In the genomic region with DNA sequence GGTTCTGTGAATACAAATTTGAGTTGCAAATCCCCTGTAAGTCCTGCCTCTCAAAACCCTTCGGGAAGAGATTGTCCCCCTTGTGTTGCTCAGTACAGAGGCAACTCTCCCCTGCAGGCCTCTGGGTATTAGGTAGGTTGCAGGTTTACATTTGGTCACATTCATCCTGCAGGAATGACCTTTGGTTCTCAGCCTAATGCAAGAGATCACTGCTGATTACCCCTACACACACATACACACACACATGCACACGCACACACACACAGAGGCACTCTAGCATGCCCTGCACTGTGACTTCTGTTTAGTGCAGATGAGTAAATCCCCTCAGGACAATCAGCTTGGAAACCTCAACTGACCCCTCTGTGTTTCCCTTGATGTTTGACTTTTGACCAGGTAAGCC, we compare ENCODE assay signal across 8 cellular contexts.
"Had no signal": no experiment of that assay in that cellular context is flagged by ENCODE, and none has a peak within 500 bp of the region (broad histone marks: within the 10 kb centered on the region; RNA-seq: fewer than 3 reads in every experiment).

No MANE protein-coding gene starts in this region.

- FAIRE-seq: G401.6, GM12878, GM12891, GM12892, GM18507, GM19239 had no signal

- DNase-seq: GDM1, GF-D8 had no signal

- ATAC-seq: GM12878 had no signal

- H3K4me3 ChIP-seq: GM12878 had no signal
